8 cellular contexts compared by ENCODE assay signal in the genomic region with DNA sequence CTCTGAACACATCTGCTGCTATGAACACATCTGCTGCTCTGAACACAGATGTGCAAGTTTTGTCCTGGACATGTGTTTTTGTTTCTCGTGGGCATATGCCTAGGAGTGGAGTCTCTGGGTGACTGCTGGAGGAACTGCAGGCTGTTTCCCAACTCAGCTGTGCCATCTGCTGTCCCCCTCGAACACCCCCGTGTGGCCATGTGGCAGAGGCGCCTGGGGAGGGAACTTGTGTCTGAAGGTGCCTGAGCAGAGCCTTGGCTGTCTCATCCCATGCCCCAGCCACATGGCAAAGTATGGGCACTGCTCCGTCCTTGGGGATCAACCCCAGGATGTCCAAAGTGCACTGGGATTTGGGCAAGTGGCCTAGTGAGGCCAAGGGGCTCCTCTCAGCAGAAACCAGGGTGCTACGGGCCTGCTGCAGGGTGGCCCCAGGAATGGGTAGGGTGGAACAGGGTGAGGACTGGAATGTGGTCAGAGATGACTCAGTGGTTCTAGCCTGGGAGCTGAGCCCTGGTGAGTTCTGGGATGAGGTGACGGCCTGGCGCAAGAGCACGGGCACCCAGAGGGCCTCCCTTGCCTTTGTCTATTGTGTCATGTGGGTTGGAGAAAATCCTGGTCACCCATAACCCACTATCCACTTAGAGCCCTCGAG. TPM values are rescaled to one million over a fixed set of nuclear protein-coding genes. Genes with fewer than 3 reads are reported as not detected.
DNase-seq lines count a peak whose midpoint lies in the region; ATAC-seq and TF ChIP-seq lines count a peak whose summit lies in the region.

No MANE protein-coding gene starts in this region.

- peak; percentile 49 for TF ChIP-seq CTCF in BJ (IDR thresholded peaks at IDR 0.05; ENCODE audit: insufficient read depth, low read depth, low read length)

- CTCF ChIA-PET in BJ (lab: Yijun Ruan, JAX): interaction anchor here (0.8 to 3.9 kb wide), 3 partner anchors 21 to 208 kb away, joined by 4 to 19 read pairs (median 9); no protein-coding TSS in a partner anchor

- peaks cover 0 to 14% of the 10 kb centered on the region in 2 donors for H3K4me1 ChIP-seq in esophagus (ENCODE audit: control insufficient read depth in 2 of 2, insufficient read depth in 2 of 2, low read length in 1 of 2)

- H3K27me3 ChIP-seq in BJ (ENCODE audit: control insufficient read depth, insufficient read depth, low read length) (no peaks in the 10 kb centered on the region), esophagus (ENCODE audit: control insufficient read depth in 1 of 2, insufficient read depth in 2 of 2, low read length in 2 of 2) (no peaks in the 10 kb centered on the region)

- POLR2A ChIA-PET in BJ (lab: Charles Lee): no interaction called here

- peaks cover 33% of the 10 kb centered on the region for H3K36me3 ChIP-seq in BJ (ENCODE audit: control insufficient read depth, insufficient read depth, low read length)
- peaks cover 62% of the 10 kb centered on the region for H3K36me3 ChIP-seq in SK-N-MC (ENCODE audit: insufficient read depth, low read length)
- peaks cover 14 to 53% of the 10 kb centered on the region in 2 donors for H3K36me3 ChIP-seq in esophagus (ENCODE audit: control insufficient read depth in 2 of 2, insufficient read depth in 2 of 2, low read length in 1 of 2)

- ATAC-seq in HG03442 (IDR thresholded peaks at IDR 0.05; ENCODE audit: unreplicated experiment): no peak

- H3K4me3 ChIP-seq in BJ (ENCODE audit: low read depth, low read length) (no peak overlapping the region), SK-N-MC (no peak overlapping the region), esophagus (ENCODE audit: low read depth in 1 of 2, low read length in 2 of 2) (no peak overlapping the region)

- H3K9me3 ChIP-seq in SK-N-MC (ENCODE audit: low read depth, low read length): no peaks in the 10 kb centered on the region
- no peaks in the 10 kb centered on the region for H3K9me3 ChIP-seq in esophagus (ENCODE audit: control insufficient read depth in 2 of 2, insufficient read depth in 1 of 2, low read depth in 1 of 2, low read length in 1 of 2)

- DNase-seq in BJ (ENCODE audit: low read depth): no peak
- peak; percentile 94 for DNase-seq in HCEC 1CT
- DNase-seq in SK-N-MC (ENCODE audit: low read depth, low spot score): no peak
- DNase-seq in pons (ENCODE audit: low spot score): peak; percentile 74
- DNase-seq in KG1 (lab: John Stamatoyannopoulos, UW): no peak
- DNase-seq in stimulated activated CD4-positive, alpha-beta T cell treated with anti-CD3 and anti-CD28 coated beads, Interleukin-4, amount 100 ng/mL, for 1 hour: no peak

- H3K9ac ChIP-seq in SK-N-MC (ENCODE audit: insufficient read length): no peak overlapping the region

- H3K27ac ChIP-seq in SK-N-MC: peak overlapping the region; percentile 62; the same call in 1 of the 2 replicates
- peak overlapping the region; percentile 81 to 97 for H3K27ac ChIP-seq in esophagus (ENCODE audit: low read depth in 2 of 2, low read length in 1 of 2)

- WGBS in esophagus, 2 donors: 39 to 41% methylated on average over 8 to 10 of the region's 10 CpGs

RNA-seq across cellular contexts. Expression of a gene that starts 14.7 kb away (rescaled TPM):
- polyA plus RNA-seq in BJ (2011; rRNA removed) (14.5 and 37.9 TPM in 2 replicates), esophagus (10 to 100 TPM; 23.1 to 49.2 TPM)
- polyA minus RNA-seq in BJ (2011; rRNA and poly(A)+ RNA removed): 10.2 and 12.1 TPM in 2 replicates

RNA-seq across cellular contexts. Expression of a gene that starts 15.3 kb away (rescaled TPM):
- polyA plus RNA-seq in BJ (2011; rRNA removed): 209 and 278 TPM in 2 replicates
- 77.7 and 83.2 TPM in 2 replicates for polyA minus RNA-seq in BJ (2011; rRNA and poly(A)+ RNA removed)
- polyA plus RNA-seq in esophagus: 100 to 1,000 TPM; 228 to 278 TPM

RNA-seq across cellular contexts. Expression of a gene that starts 27.3 kb away (rescaled TPM):
- polyA plus RNA-seq in BJ (2011; rRNA removed) (0.23 and 0.25 TPM in 2 replicates), esophagus (under 1 TPM; 0.10 to 0.12 TPM)
- 0.26 TPM in 1 of 2 replicates, not detected in the other for polyA minus RNA-seq in BJ (2011; rRNA and poly(A)+ RNA removed)

RNA-seq across cellular contexts. Expression of a gene that starts 35.5 kb away (rescaled TPM):
- 12.4 and 25.5 TPM in 2 replicates for polyA plus RNA-seq in BJ (2011; rRNA removed)
- polyA minus RNA-seq in BJ (2011; rRNA and poly(A)+ RNA removed): 12.1 and 14.6 TPM in 2 replicates
- polyA plus RNA-seq in esophagus: 10 to 100 TPM; 10.2 TPM

RNA-seq across cellular contexts. Expression of a gene that starts 42.5 kb away (rescaled TPM):
- polyA plus RNA-seq in BJ (2011; rRNA removed) (6.8 and 11.2 TPM in 2 replicates), esophagus (10 to 100 TPM; 11.3 to 27.8 TPM)
- 3.6 and 4.8 TPM in 2 replicates for polyA minus RNA-seq in BJ (2011; rRNA and poly(A)+ RNA removed)

Comparison
In these comparisons a context has a peak if more than half of its experiments do, and no peak if none do; other contexts are left out.
1. DNase-seq: peak in HCEC 1CT (single experiment) and pons (single experiment); none in BJ (single experiment), SK-N-MC (single experiment), KG1 (single experiment) and stimulated activated CD4-positive, alpha-beta T cell treated with anti-CD3 and anti-CD28 coated beads, Interleukin-4, amount 100 ng/mL, for 1 hour (single experiment).